Comparison of ENCODE assay signal across 8 cellular contexts in the genomic region with DNA sequence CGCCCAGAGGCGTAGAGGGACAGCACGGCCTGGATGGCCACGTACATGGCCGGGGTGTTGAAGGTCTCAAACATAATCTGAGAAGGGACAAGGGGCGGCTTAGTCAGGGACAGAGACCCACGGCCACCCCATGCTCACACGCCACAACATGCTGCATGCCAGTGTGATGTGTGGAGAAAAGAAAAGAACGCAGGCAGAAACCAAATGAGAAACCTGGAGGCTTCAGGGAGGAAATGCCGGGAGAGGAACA. TPM values are rescaled to one million over a fixed set of nuclear protein-coding genes. Genes with fewer than 3 reads are reported as not detected.
DNase-seq lines count a peak whose midpoint lies in the region; ATAC-seq and TF ChIP-seq lines count a peak whose summit lies in the region.

No MANE protein-coding gene starts in this region.

- peak overlapping the region; percentile 78 for H3K27ac ChIP-seq in cingulate gyrus (ENCODE audit: low read depth, low read length)

- H3K4me1 Mint-ChIP-seq in naive B cell: peaks cover 42 to 55% (median 49%) of the 10 kb centered on the region in 3 donors

- ATAC-seq in naive B cell (ENCODE audit: low read depth in 2 of 2): no peak

- H3K27me3 Mint-ChIP-seq in naive B cell: no peaks in the 10 kb centered on the region

- peak overlapping the region; percentile 95 for H3K4me3 ChIP-seq in AG10803 (ENCODE audit: low read length)
- peak overlapping the region; percentile 95 for H3K4me3 ChIP-seq in LNCaP clone FGC (ENCODE audit: low read depth, low read length)

- peak overlapping the region; percentile 91 to 99 (median 96) for H3K4me3 Mint-ChIP-seq in naive B cell

- DNase-seq in AG10803 (ENCODE audit: low read depth): no peak
- no peak for DNase-seq in LNCaP clone FGC (ENCODE audit: low read depth)
- DNase-seq in naive B cell: no peak
- no peak for DNase-seq in NCI-H2107 treated with DMSO at 0.1 percent for 48 hours (lab: John Stamatoyannopoulos, UW; ENCODE audit: unreplicated experiment)
- DNase-seq in NCI-H1048 (lab: John Stamatoyannopoulos, UW): no peak
- DNase-seq in NCI-H2171 (lab: John Stamatoyannopoulos, UW): no peak
- no peak for DNase-seq in OCI-M2 (lab: John Stamatoyannopoulos, UW; ENCODE audit: unreplicated experiment)

- TF ChIP-seq CTCF in AG10803 (conservative IDR thresholded peaks at IDR 0.05; ENCODE audit: low read length) (no peak), LNCaP clone FGC (IDR thresholded peaks at IDR 0.05; ENCODE audit: control insufficient read depth, extremely low read depth, insufficient read depth) (no peak)

- peak overlapping the region; percentile 85 to 98 (median 96) for H3K27ac Mint-ChIP-seq in naive B cell

- peaks cover 22 to 32% of the 10 kb centered on the region in 2 donors for H3K36me3 Mint-ChIP-seq in naive B cell

- no peaks in the 10 kb centered on the region for H3K9me3 Mint-ChIP-seq in naive B cell

RNA-seq across cellular contexts. Expression of a gene that starts 1.1 kb away (rescaled TPM):
- 1,000 to 10,000 TPM in 1 of 6 donors, 100 to 1,000 TPM in 5; 664 to 1,094 (median 872) TPM for polyA plus RNA-seq in naive B cell (ENCODE audit: low read depth in 6 of 6)

RNA-seq across cellular contexts. Expression of a gene that starts 16.7 kb away (rescaled TPM):
- under 1 TPM in 5 of 6 donors, not detected in 1; 0.17 to 0.59 (median 0.39) TPM for polyA plus RNA-seq in naive B cell (ENCODE audit: low read depth in 6 of 6)

RNA-seq across cellular contexts. Expression of a gene that starts 40.7 kb away (rescaled TPM):
- polyA plus RNA-seq in naive B cell (ENCODE audit: low read depth in 6 of 6): 10 to 100 TPM; 12.5 to 31.2 (median 15.1) TPM
